In the genomic region with DNA sequence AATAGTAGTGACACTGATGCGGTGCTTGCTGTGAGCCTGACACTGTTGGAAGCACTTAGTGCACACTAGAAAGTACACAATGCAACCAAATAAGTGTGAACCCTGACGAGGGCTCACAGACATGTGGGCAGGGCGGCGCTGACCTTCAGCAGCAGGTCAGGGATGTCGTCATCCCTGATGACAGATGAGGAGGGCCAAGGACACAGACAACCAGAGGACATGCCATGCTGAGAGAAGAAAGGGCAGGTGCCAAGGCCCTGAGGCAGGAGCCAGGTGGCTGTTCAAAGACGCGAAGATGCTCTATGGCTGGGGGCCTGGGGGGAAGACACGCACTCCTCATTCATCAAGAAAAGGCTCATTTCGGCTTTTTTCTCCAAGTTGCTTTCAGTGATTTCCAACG, we compare ENCODE assay signal across 19 cellular contexts.
DNase-seq lines count a peak whose midpoint lies in the region; ATAC-seq, FAIRE-seq and TF ChIP-seq lines count a peak whose summit lies in the region.
"Had no signal": no experiment of that assay in that cellular context is flagged by ENCODE, and none has a peak within 500 bp of the region (broad histone marks: within the 10 kb centered on the region; RNA-seq: fewer than 3 reads in every experiment).

No MANE protein-coding gene starts in this region.

- TF ChIP-seq CTCF in RWPE2 (IDR thresholded peaks at IDR 0.05; ENCODE audit: poor library complexity, severe bottlenecking) (no peak), spleen (IDR thresholded peaks at IDR 0.05 in 8 of 11, conservative IDR thresholded peaks at IDR 0.05 in 3 of 11) (no peak)

- no peak overlapping the region for H3K27ac Mint-ChIP-seq in activated T-cell treated with anti-CD3 and anti-CD28 coated beads, Interleukin-2, amount 50 U/mL, for 72 hours
- H3K27ac Mint-ChIP-seq: CD8-positive, alpha-beta T cell had no signal

- intact Hi-C loops in spleen (cut with DNase I; ENCODE audit: low total_unique reads) = no loop called here

- DNase-seq in G401 (ENCODE audit: low spot score) (peak; percentile 15), RWPE2 (ENCODE audit: low spot score) (peak; percentile 29), left lobe of liver (ENCODE audit: low spot score) (peak; percentile 49), spleen (peak; percentile 27), small intestine (no peak), occipital lobe (lab: John Stamatoyannopoulos, UW) (no peak)
- DNase-seq in activated T-cell treated with anti-CD3 and anti-CD28 coated beads, Interleukin-2, amount 50 U/mL, for 72 hours = no peak
- DNase-seq: Calu3; CD8-positive, alpha-beta T cell; EL; GOT3; KG1; NCI-H1694 treated with DMSO at 0.1 percent for 48 hours; NCI-H748 treated with DMSO at 0.1 percent for 48 hours; NK-92 treated with Interleukin-12 subunit alpha and Interleukin-12 subunit beta, amount 100 ng/mL, for 24 hours; OCI-M1; RPMI8226 had no signal

- WGBS in spleen, 5 donors = 69 to 85% (median 80%) methylated on average over 10 of the region's 10 CpGs
- 74 to 77% (median 76%) methylated on average over 10 of the region's 10 CpGs for WGBS in small intestine, 3 donors

- H3K27me3 ChIP-seq in RWPE2 (ENCODE audit: insufficient read depth, poor library complexity, severe bottlenecking) (no peaks in the 10 kb centered on the region), spleen (replicated peaks in 1 of 7) (peaks cover 0 to 32% (median 0%) of the 10 kb centered on the region in 7 donors), small intestine (ENCODE audit: control insufficient read depth in 2 of 2, insufficient read depth in 2 of 2, low read length in 2 of 2) (no peaks in the 10 kb centered on the region)

- H3K27ac ChIP-seq in RWPE2 (ENCODE audit: poor library complexity, severe bottlenecking) (no peak overlapping the region), spleen (no peak overlapping the region), small intestine (ENCODE audit: low read depth in 1 of 2, low read length in 1 of 2) (no peak overlapping the region)
- H3K27ac ChIP-seq: BLaER1 treated with 17β-estradiol and CSF1 and Interleukin-3, amounts not matched to agents 10 nM and 100 nM had no signal

- H3K4me1 Mint-ChIP-seq in activated T-cell treated with anti-CD3 and anti-CD28 coated beads, Interleukin-2, amount 50 U/mL, for 72 hours (ENCODE audit: low read depth) = peaks cover 24% of the 10 kb centered on the region

- no peak for FAIRE-seq in small intestine (lab: Jason Lieb, UNC)

- peaks cover 6 to 8% of the 10 kb centered on the region in 2 donors for H3K36me3 Mint-ChIP-seq in activated T-cell treated with anti-CD3 and anti-CD28 coated beads, Interleukin-2, amount 50 U/mL, for 72 hours (ENCODE audit: insufficient read depth in 2 of 2)
- H3K36me3 Mint-ChIP-seq: CD8-positive, alpha-beta T cell had no signal

- H3K4me1 ChIP-seq in RWPE2 (ENCODE audit: insufficient read depth, poor library complexity, severe bottlenecking) (peaks cover 23% of the 10 kb centered on the region), spleen (peaks cover 0 to 9% (median 5%) of the 10 kb centered on the region in 6 donors), small intestine (ENCODE audit: control insufficient read depth in 2 of 2, insufficient read depth in 1 of 2, low read depth in 1 of 2, low read length in 1 of 2) (no peaks in the 10 kb centered on the region)

- peaks cover 8 to 12% of the 10 kb centered on the region in 2 donors for H3K9me3 Mint-ChIP-seq in activated T-cell treated with anti-CD3 and anti-CD28 coated beads, Interleukin-2, amount 50 U/mL, for 72 hours

- in situ Hi-C loops in G401 (cut with HindIII; ENCODE audit: low sequenced_read_pairs) = no loop called here

- peaks cover 48% of the 10 kb centered on the region for H3K27me3 Mint-ChIP-seq in activated T-cell treated with anti-CD3 and anti-CD28 coated beads, Interleukin-2, amount 50 U/mL, for 72 hours (ENCODE audit: low read depth)

- no peak overlapping the region for H3K4me3 Mint-ChIP-seq in activated T-cell treated with anti-CD3 and anti-CD28 coated beads, Interleukin-2, amount 50 U/mL, for 72 hours
- H3K4me3 Mint-ChIP-seq: CD8-positive, alpha-beta T cell had no signal

- H3K4me3 ChIP-seq in RWPE2 (ENCODE audit: severe bottlenecking) (no peak overlapping the region), spleen (no peak overlapping the region), small intestine (ENCODE audit: low read depth in 1 of 2, low read length in 2 of 2) (no peak overlapping the region)
- H3K4me3 ChIP-seq: BLaER1 treated with 17β-estradiol and CSF1 and Interleukin-3, amounts not matched to agents 10 nM and 100 nM had no signal

- no peaks in the 10 kb centered on the region for H3K36me3 ChIP-seq in RWPE2 (ENCODE audit: low read depth)
- H3K36me3 ChIP-seq in spleen = no peaks in the 10 kb centered on the region
- H3K36me3 ChIP-seq in small intestine (ENCODE audit: control insufficient read depth in 2 of 2, insufficient read depth in 2 of 2, low read length in 2 of 2) = no peaks in the 10 kb centered on the region
- H3K36me3 ChIP-seq: BLaER1 treated with 17β-estradiol and CSF1 and Interleukin-3, amounts not matched to agents 10 nM and 100 nM had no signal

- H3K9me3 ChIP-seq in RWPE2 (ENCODE audit: severe bottlenecking) (no peaks in the 10 kb centered on the region), spleen (peaks cover 0 to 21% (median 13%) of the 10 kb centered on the region in 8 donors), small intestine (ENCODE audit: control insufficient read depth, low read depth) (no peaks in the 10 kb centered on the region)

- ATAC-seq in RWPE2 (ENCODE audit: low read depth) (no peak), left lobe of liver (peak; percentile 67), GM19397 (IDR thresholded peaks at IDR 0.05; ENCODE audit: unreplicated experiment) (no peak)
- ATAC-seq in activated T-cell treated with anti-CD3 and anti-CD28 coated beads, Interleukin-2, amount 50 U/mL, for 72 hours (replicated peaks in 1 of 2) = no peak
- ATAC-seq: CD8-positive, alpha-beta T cell had no signal

- TF ChIP-seq POLR2A in spleen (IDR thresholded peaks at IDR 0.05) = no peak

Comparison
In these comparisons a context has a peak if more than half of its experiments do, and no peak if none do; other contexts are left out.
1. DNase-seq: peak in G401 (single experiment), RWPE2 (single experiment), left lobe of liver (single experiment) and spleen (single experiment); none in small intestine (single experiment), occipital lobe (single experiment) and activated T-cell treated with anti-CD3 and anti-CD28 coated beads, Interleukin-2, amount 50 U/mL, for 72 hours (0 of 2).